In genomic region chr2:24082787-24083566, GRCh38 we compare ENCODE assay signal across 9 cellular contexts. TPM values are rescaled to one million over a fixed set of nuclear protein-coding genes. Genes with fewer than 3 reads are reported as not detected.
DNase-seq lines count a peak whose midpoint lies in the region; ATAC-seq, FAIRE-seq and TF ChIP-seq lines count a peak whose summit lies in the region.
"Had no signal": no experiment of that assay in that cellular context is flagged by ENCODE, and none has a peak within 500 bp of the region (broad histone marks: within the 10 kb centered on the region; RNA-seq: fewer than 3 reads in every experiment).

No MANE protein-coding gene starts in this region.

- ATAC-seq in K562 (no peak), lower lobe of right lung (no peak), left colon (no peak)

- H3K4me1 ChIP-seq in K562 (replicated peaks in 1 of 2; ENCODE audit: control insufficient read depth in 2 of 2, insufficient read depth in 2 of 2, low read length in 2 of 2) (peaks cover 15 to 22% of the 10 kb centered on the region in 2 experiments; a peak in 4 of 5 replicates), lower lobe of right lung (peaks cover 41% of the 10 kb centered on the region), tibial nerve (peaks cover 0 to 24% (median 8%) of the 10 kb centered on the region in 4 donors)

- BruUV-seq in K562 (replicated peaks; lab: Mats Ljungman, UMichigan), result no TSS peak

- H3K9me3 ChIP-seq in K562 (replicated peaks; ENCODE audit: control insufficient read depth, insufficient read depth, low read depth, low read length) (no peaks in the 10 kb centered on the region), lower lobe of right lung (no peaks in the 10 kb centered on the region), tibial nerve (no peaks in the 10 kb centered on the region)

- H3K9me3 Mint-ChIP-seq in activated naive CD4-positive, alpha-beta T cell treated with anti-CD3 and anti-CD28 coated beads, Interleukin-2, amount 10 ng/mL, durations not matched to agents 7 days and 5 days, result no peaks in the 10 kb centered on the region

- H2AFZ ChIP-seq in K562 (ENCODE audit: low read depth, low read length), result peak overlapping the region; percentile 95

- peak overlapping the region; percentile 93 for H3K27ac Mint-ChIP-seq in activated naive CD4-positive, alpha-beta T cell treated with anti-CD3 and anti-CD28 coated beads, Interleukin-2, amount 10 ng/mL, durations not matched to agents 7 days and 5 days

- H3K27ac ChIP-seq in K562 (ENCODE audit: extremely low read depth, low read depth, low read length) (peak overlapping the region; percentile 75; the same call in 2 of the 3 replicates), lower lobe of right lung (peak overlapping the region; percentile 90), tibial nerve (peak overlapping the region; percentile 90 to 96 (median 92))

- intact Hi-C loops in K562 (cut with micrococcal nuclease), result no loop called here
- intact Hi-C loops in lower lobe of right lung (cut with DNase I), result no loop called here
- intact Hi-C loops in left colon (cut with DNase I, micrococcal nuclease), result loop anchor here in 1 of 2 donors (10.0 kb wide), 2 partner anchors 158 to 258 kb away; partner anchors contain the start of gene ATAD2B

- 77% methylated on average over 7 of the region's 8 CpGs for WGBS in K562 (ENCODE audit: insufficient coverage, low coverage, missing lambda C conversion rate)
- 77 to 83% methylated on average over 7 to 8 of the region's 8 CpGs for WGBS in tibial nerve, 2 donors

- TF ChIP-seq EP300 in K562 (IDR thresholded peaks at IDR 0.05; ENCODE audit: low read length), result no peak
- TF ChIP-seq EP300 in tibial nerve (IDR thresholded peaks at IDR 0.05), result no peak

- TF ChIP-seq RAD21 in K562 (CRISPR knock-in tag; conservative IDR thresholded peaks at IDR 0.05 in 1 of 2, IDR thresholded peaks at IDR 0.05 in 1 of 2), result no peak

- H3K36me3 Mint-ChIP-seq in activated naive CD4-positive, alpha-beta T cell treated with anti-CD3 and anti-CD28 coated beads, Interleukin-2, amount 10 ng/mL, durations not matched to agents 7 days and 5 days, result peaks cover 4% of the 10 kb centered on the region

- no peak for FAIRE-seq in K562 (lab: Jason Lieb, UNC)

- no peaks in the 10 kb centered on the region for H3K27me3 Mint-ChIP-seq in activated naive CD4-positive, alpha-beta T cell treated with anti-CD3 and anti-CD28 coated beads, Interleukin-2, amount 10 ng/mL, durations not matched to agents 7 days and 5 days

- no peaks in the 10 kb centered on the region; the same call in 2 of the 3 replicates for H3K79me2 ChIP-seq in K562 (ENCODE audit: control insufficient read depth, insufficient read depth, low read length)

- in situ Hi-C loops in K562 (cut with MboI), result no loop called here

- no peaks in the 10 kb centered on the region for H3K9me1 ChIP-seq in K562 (ENCODE audit: control insufficient read depth, insufficient read depth, low read length)

- POLR2A ChIA-PET in K562 (lab: Yijun Ruan, JAX), result interaction anchor here (0.7 to 1.5 kb wide), 3 partner anchors 10 to 157 kb away, joined by 4 to 12 read pairs (median 7); partner anchors contain the start of genes ATAD2B and WDCP

- H3K4me3 ChIP-seq in K562, result peak overlapping the region; percentile 58
- H3K4me3 ChIP-seq in lower lobe of right lung, result peak overlapping the region; percentile 65
- peak overlapping the region in 2 of 4 donors; percentile 62 to 66 for H3K4me3 ChIP-seq in tibial nerve

- DNase-seq in activated naive CD4-positive, alpha-beta T cell treated with anti-CD3 and anti-CD28 coated beads, Interleukin-2, amount 10 ng/mL, durations not matched to agents 7 days and 5 days, result no peak
- no peak for DNase-seq in activated naive CD4-positive, alpha-beta T cell treated with anti-CD3 and anti-CD28 coated beads, Interleukin-2, amount 50 U/mL, for 16 hours
- DNase-seq in K562 (ENCODE audit: extremely low read depth in 1 of 4, low spot score in 3 of 4) (no peak), lower lobe of right lung (no peak), tibial nerve (ENCODE audit: low spot score in 2 of 2) (no peak), left colon (no peak), NCI-H2171 (lab: John Stamatoyannopoulos, UW) (no peak)
- DNase-seq in effector CD8-positive, alpha-beta T cell (lab: John Stamatoyannopoulos, UW), result no peak

- TF ChIP-seq CTCF in K562 (IDR thresholded peaks at IDR 0.05 in 2 of 3, conservative IDR thresholded peaks at IDR 0.05 in 1 of 3; ENCODE audit: insufficient read depth in 2 of 3, low read depth in 1 of 3, low read length in 3 of 3) (no peak), lower lobe of right lung (IDR thresholded peaks at IDR 0.05) (no peak), tibial nerve (IDR thresholded peaks at IDR 0.05) (no peak)

- peak overlapping the region; percentile 90 for H3K4me3 Mint-ChIP-seq in activated naive CD4-positive, alpha-beta T cell treated with anti-CD3 and anti-CD28 coated beads, Interleukin-2, amount 10 ng/mL, durations not matched to agents 7 days and 5 days

- H3K4me2 ChIP-seq in K562 (ENCODE audit: insufficient read depth, low read length), result peak overlapping the region; percentile 89

- peak overlapping the region; percentile 77 to 94; a peak in 3 of 4 replicates for H3K9ac ChIP-seq in K562 (ENCODE audit: insufficient read depth in 1 of 2, low read depth in 2 of 2, low read length in 2 of 2)

- no peaks in the 10 kb centered on the region for H4K20me1 ChIP-seq in K562 (replicated peaks; ENCODE audit: control insufficient read depth, insufficient read depth, low read length)

- CTCF ChIA-PET in activated naive CD4-positive, alpha-beta T cell treated with anti-CD3 and anti-CD28 coated beads, Interleukin-2, amount 10 ng/mL, durations not matched to agents 7 days and 5 days (lab: Charles Lee), result interaction anchor here (0.7 to 3.4 kb wide), 13 partner anchors 10 to 258 kb away, joined by 3 to 43 read pairs (median 4); partner anchors contain the start of genes ATAD2B, UBXN2A and WDCP
- CTCF ChIA-PET in K562 (lab: Yijun Ruan, JAX; ENCODE audit: low intra/inter-chr PET ratio), result interaction anchor here (2.3 kb wide), 1 partner anchor 157 kb away, joined by 10 read pairs; the partner anchor contains the start of gene ATAD2B

- peaks cover 16% of the 10 kb centered on the region for H3K4me1 Mint-ChIP-seq in activated naive CD4-positive, alpha-beta T cell treated with anti-CD3 and anti-CD28 coated beads, Interleukin-2, amount 10 ng/mL, durations not matched to agents 7 days and 5 days

- TF ChIP-seq POLR2A in K562 (conservative IDR thresholded peaks at IDR 0.05) (no peak), tibial nerve (IDR thresholded peaks at IDR 0.05) (no peak)

- H3K27me3 ChIP-seq in K562 (ENCODE audit: control insufficient read depth in 2 of 2, insufficient read depth in 2 of 2, low read length in 2 of 2), result no peaks in the 10 kb centered on the region
- no peaks in the 10 kb centered on the region for H3K27me3 ChIP-seq in lower lobe of right lung (ENCODE audit: low read depth)
- H3K27me3 ChIP-seq in tibial nerve, result no peaks in the 10 kb centered on the region

- H3K36me3 ChIP-seq in K562 (ENCODE audit: control insufficient read depth, insufficient read depth, low read length) (peaks cover 13% of the 10 kb centered on the region; the same call in 2 of the 3 replicates), lower lobe of right lung (peaks cover 53% of the 10 kb centered on the region), tibial nerve (peaks cover 0 to 56% (median 0%) of the 10 kb centered on the region in 3 donors)

RNA-seq across cellular contexts. Expression of gene TP53I3, which starts 1.7 kb away (rescaled TPM):
- 4.6 and 9.4 TPM in 2 replicates for total RNA-seq in K562 (2011; cell fraction: chromatin; rRNA removed; ENCODE audit: low replicate concordance)
- 10.1 and 11.7 TPM in 2 replicates for total RNA-seq in K562 (2011; cell fraction: nucleolus; rRNA removed)
- 1.7 and 5.0 TPM in 2 replicates for total RNA-seq in K562 (2011; cell fraction: nucleoplasm; rRNA removed)
- 7.8 and 8.1 TPM in 2 replicates for total RNA-seq in K562 (2014; rRNA removed)
- 3.3 and 3.9 TPM in 2 replicates for total RNA-seq in K562 (2014; rRNA removed; fragmentation: Illumina TruSeq; extraction: Trizol)
- total RNA-seq in K562 (2015; rRNA removed; fragmentation: Illumina TruSeq; extraction: Trizol), result 5.6 and 6.1 TPM in 2 replicates
- total RNA-seq in K562 (2021), result 6.1 and 8.2 TPM in 2 replicates
- 4.2 and 4.6 TPM in 2 replicates for polyA plus RNA-seq in K562 (2011; rRNA removed)
- 4.6 and 6.8 TPM in 2 replicates for polyA plus RNA-seq in K562 (2011; cell fraction: cytosol; rRNA removed)
- polyA plus RNA-seq in K562 (2011; cell fraction: nucleus; rRNA removed), result 6.4 and 8.1 TPM in 2 replicates
- 6.5 and 13.8 TPM in 2 replicates for polyA plus RNA-seq in K562 (2012)
- 4.8 and 5.7 TPM in 2 replicates for polyA plus RNA-seq in K562 (2014; fragmentation: Illumina TruSeq; extraction: Trizol)
- 1 to 10 TPM in 1 of 2 experiments, under 1 TPM in 1; 0.65 to 1.3 TPM for polyA plus RNA-seq in K562 (2014; fragmentation: Nextera tagmentation; extraction: Ambion mirVana)
- 9.5 and 10.3 TPM in 2 replicates for polyA plus RNA-seq in K562 (2014; rRNA removed)
- 1.3 and 1.8 TPM in 2 replicates for polyA minus RNA-seq in K562 (2011; rRNA and poly(A)+ RNA removed)
- polyA minus RNA-seq in K562 (2011; cell fraction: cytosol; rRNA and poly(A)+ RNA removed), result 1.1 and 2.1 TPM in 2 replicates
- 3.4 and 5.4 TPM in 2 replicates for polyA minus RNA-seq in K562 (2011; cell fraction: nucleus; rRNA and poly(A)+ RNA removed)
- 34.4 TPM for total RNA-seq in lower lobe of right lung
- 100 to 1,000 TPM in 3 of 4 donors, 10 to 100 TPM in 1; 21.0 to 134 (median 114) TPM for total RNA-seq in tibial nerve
- 100 to 1,000 TPM in 1 of 2 donors, 10 to 100 TPM in 1; 91.7 to 109 TPM for total RNA-seq in left colon

RNA-seq across cellular contexts. Expression of gene SF3B6, which starts 6.9 kb away (rescaled TPM):
- total RNA-seq in K562 (2011; cell fraction: chromatin; rRNA removed; ENCODE audit: low replicate concordance), result 28.6 and 46.5 TPM in 2 replicates
- 30.5 and 30.9 TPM in 2 replicates for total RNA-seq in K562 (2011; cell fraction: nucleolus; rRNA removed)
- total RNA-seq in K562 (2011; cell fraction: nucleoplasm; rRNA removed), result 44.7 and 47.3 TPM in 2 replicates
- total RNA-seq in K562 (2014; rRNA removed), result 170 and 188 TPM in 2 replicates
- 290 and 295 TPM in 2 replicates for total RNA-seq in K562 (2014; rRNA removed; fragmentation: Illumina TruSeq; extraction: Trizol)
- 257 and 279 TPM in 2 replicates for total RNA-seq in K562 (2015; rRNA removed; fragmentation: Illumina TruSeq; extraction: Trizol)
- total RNA-seq in K562 (2021), result 146 and 167 TPM in 2 replicates
- 341 and 473 TPM in 2 replicates for polyA plus RNA-seq in K562 (2011; rRNA removed)
- 135 and 247 TPM in 2 replicates for polyA plus RNA-seq in K562 (2011; cell fraction: cytosol; rRNA removed)
- 53.9 and 109 TPM in 2 replicates for polyA plus RNA-seq in K562 (2011; cell fraction: nucleus; rRNA removed)
- polyA plus RNA-seq in K562 (2012), result 183 and 224 TPM in 2 replicates
- polyA plus RNA-seq in K562 (2014; fragmentation: Illumina TruSeq; extraction: Trizol), result 255 and 293 TPM in 2 replicates
- polyA plus RNA-seq in K562 (2014; fragmentation: Nextera tagmentation; extraction: Ambion mirVana), result 100 to 1,000 TPM; 535 to 591 TPM
- 378 and 407 TPM in 2 replicates for polyA plus RNA-seq in K562 (2014; rRNA removed)
- polyA minus RNA-seq in K562 (2011; rRNA and poly(A)+ RNA removed), result 126 and 127 TPM in 2 replicates
- polyA minus RNA-seq in K562 (2011; cell fraction: cytosol; rRNA and poly(A)+ RNA removed), result 48.7 and 49.1 TPM in 2 replicates
- 17.1 and 27.1 TPM in 2 replicates for polyA minus RNA-seq in K562 (2011; cell fraction: nucleus; rRNA and poly(A)+ RNA removed)
- total RNA-seq in lower lobe of right lung, result 65.5 TPM
- total RNA-seq in tibial nerve, result 10 to 100 TPM; 73.7 to 93.1 (median 81.5) TPM
- 10 to 100 TPM; 85.0 to 85.3 TPM for total RNA-seq in left colon

RNA-seq across cellular contexts. Expression of gene FKBP1B, which starts 33.4 kb away (rescaled TPM):
- 4.5 and 7.5 TPM in 2 replicates for total RNA-seq in K562 (2011; cell fraction: chromatin; rRNA removed; ENCODE audit: low replicate concordance)
- 2.4 and 2.7 TPM in 2 replicates for total RNA-seq in K562 (2011; cell fraction: nucleolus; rRNA removed)
- 3.9 and 7.7 TPM in 2 replicates for total RNA-seq in K562 (2011; cell fraction: nucleoplasm; rRNA removed)
- 1.6 and 2.0 TPM in 2 replicates for total RNA-seq in K562 (2014; rRNA removed)
- total RNA-seq in K562 (2014; rRNA removed; fragmentation: Illumina TruSeq; extraction: Trizol), result 2.4 and 2.8 TPM in 2 replicates
- 1.3 and 1.6 TPM in 2 replicates for total RNA-seq in K562 (2015; rRNA removed; fragmentation: Illumina TruSeq; extraction: Trizol)
- 1.6 and 2.4 TPM in 2 replicates for total RNA-seq in K562 (2021)
- polyA plus RNA-seq in K562 (2011; rRNA removed), result 9.4 and 14.1 TPM in 2 replicates
- polyA plus RNA-seq in K562 (2011; cell fraction: cytosol; rRNA removed), result 10.5 and 10.6 TPM in 2 replicates
- polyA plus RNA-seq in K562 (2011; cell fraction: nucleus; rRNA removed), result 10.7 and 14.9 TPM in 2 replicates
- 2.8 and 3.7 TPM in 2 replicates for polyA plus RNA-seq in K562 (2012)
- polyA plus RNA-seq in K562 (2014; fragmentation: Illumina TruSeq; extraction: Trizol), result 2.8 and 2.9 TPM in 2 replicates
- polyA plus RNA-seq in K562 (2014; fragmentation: Nextera tagmentation; extraction: Ambion mirVana), result 1 to 10 TPM in 1 of 2 experiments, under 1 TPM in 1; 0.58 to 1.2 TPM
- 2.3 and 3.7 TPM in 2 replicates for polyA plus RNA-seq in K562 (2014; rRNA removed)
- 4.1 and 7.1 TPM in 2 replicates for polyA minus RNA-seq in K562 (2011; rRNA and poly(A)+ RNA removed)
- 2.2 TPM in 1 of 2 replicates, not detected in the other for polyA minus RNA-seq in K562 (2011; cell fraction: cytosol; rRNA and poly(A)+ RNA removed)
- 0.81 and 1.9 TPM in 2 replicates for polyA minus RNA-seq in K562 (2011; cell fraction: nucleus; rRNA and poly(A)+ RNA removed)
- total RNA-seq in lower lobe of right lung, result 16.4 TPM
- 10 to 100 TPM in 1 of 4 donors, 1 to 10 TPM in 3; 5.4 to 15.3 (median 9.0) TPM for total RNA-seq in tibial nerve
- 10 to 100 TPM; 16.5 to 22.3 TPM for total RNA-seq in left colon

RNA-seq across cellular contexts. Expression of gene WDCP, which starts 35.8 kb away (rescaled TPM):
- 40.6 and 41.2 TPM in 2 replicates for total RNA-seq in K562 (2011; cell fraction: chromatin; rRNA removed; ENCODE audit: low replicate concordance)
- total RNA-seq in K562 (2011; cell fraction: nucleolus; rRNA removed), result 18.8 and 21.0 TPM in 2 replicates
- total RNA-seq in K562 (2011; cell fraction: nucleoplasm; rRNA removed), result 22.8 and 23.7 TPM in 2 replicates
- total RNA-seq in K562 (2014; rRNA removed) (10.1 and 13.2 TPM in 2 replicates), K562 (2014; rRNA removed; fragmentation: Illumina TruSeq; extraction: Trizol) (21.8 and 23.0 TPM in 2 replicates), K562 (2015; rRNA removed; fragmentation: Illumina TruSeq; extraction: Trizol) (20.0 and 20.8 TPM in 2 replicates), K562 (2021) (30.4 and 31.0 TPM in 2 replicates), lower lobe of right lung (10.5 TPM), tibial nerve (1 to 10 TPM; 6.1 to 8.1 (median 6.4) TPM), left colon (1 to 10 TPM; 3.2 to 4.2 TPM)
- polyA plus RNA-seq in K562 (2011; rRNA removed) (36.2 and 41.4 TPM in 2 replicates), K562 (2014; fragmentation: Illumina TruSeq; extraction: Trizol) (18.9 and 24.9 TPM in 2 replicates), K562 (2014; fragmentation: Nextera tagmentation; extraction: Ambion mirVana) (10 to 100 TPM; 11.9 to 25.1 TPM), K562 (2014; rRNA removed) (14.2 and 16.2 TPM in 2 replicates)
- polyA plus RNA-seq in K562 (2011; cell fraction: cytosol; rRNA removed), result 18.2 and 21.5 TPM in 2 replicates
- polyA plus RNA-seq in K562 (2011; cell fraction: nucleus; rRNA removed), result 35.7 and 40.6 TPM in 2 replicates
- polyA plus RNA-seq in K562 (2012), result 8.0 and 12.1 TPM in 2 replicates
- polyA minus RNA-seq in K562 (2011; rRNA and poly(A)+ RNA removed), result 51.8 and 69.9 TPM in 2 replicates
- polyA minus RNA-seq in K562 (2011; cell fraction: cytosol; rRNA and poly(A)+ RNA removed), result 7.6 and 12.2 TPM in 2 replicates
- polyA minus RNA-seq in K562 (2011; cell fraction: nucleus; rRNA and poly(A)+ RNA removed), result 10.0 and 11.9 TPM in 2 replicates

RNA-seq across cellular contexts. Expression of gene PFN4, which starts 40.2 kb away (rescaled TPM):
- 0.39 TPM in 1 of 2 replicates, not detected in the other for total RNA-seq in K562 (2011; cell fraction: chromatin; rRNA removed; ENCODE audit: low replicate concordance)
- total RNA-seq in K562 (2011; cell fraction: nucleolus; rRNA removed), result not detected in 2 replicates
- total RNA-seq in K562 (2011; cell fraction: nucleoplasm; rRNA removed), result not detected in 2 replicates
- 0.45 and 0.65 TPM in 2 replicates for total RNA-seq in K562 (2014; rRNA removed)
- 0.51 and 0.73 TPM in 2 replicates for total RNA-seq in K562 (2014; rRNA removed; fragmentation: Illumina TruSeq; extraction: Trizol)
- total RNA-seq in K562 (2015; rRNA removed; fragmentation: Illumina TruSeq; extraction: Trizol), result 0.41 and 0.54 TPM in 2 replicates
- 0.16 and 0.56 TPM in 2 replicates for total RNA-seq in K562 (2021)
- polyA plus RNA-seq in K562 (2011; rRNA removed), result 0.26 TPM in 1 of 2 replicates, not detected in the other
- 0.18 TPM in 1 of 2 replicates, not detected in the other for polyA plus RNA-seq in K562 (2011; cell fraction: cytosol; rRNA removed)
- 0.24 and 0.37 TPM in 2 replicates for polyA plus RNA-seq in K562 (2011; cell fraction: nucleus; rRNA removed)
- 0.42 and 0.46 TPM in 2 replicates for polyA plus RNA-seq in K562 (2012)
- 0.31 TPM in 1 of 2 replicates, not detected in the other for polyA plus RNA-seq in K562 (2014; fragmentation: Illumina TruSeq; extraction: Trizol)
- under 1 TPM; 0.07 to 0.15 TPM for polyA plus RNA-seq in K562 (2014; fragmentation: Nextera tagmentation; extraction: Ambion mirVana)
- polyA plus RNA-seq in K562 (2014; rRNA removed), result not detected in 2 replicates
- polyA minus RNA-seq in K562 (2011; rRNA and poly(A)+ RNA removed), result not detected in 2 replicates
- not detected in 2 replicates for polyA minus RNA-seq in K562 (2011; cell fraction: cytosol; rRNA and poly(A)+ RNA removed)
- polyA minus RNA-seq in K562 (2011; cell fraction: nucleus; rRNA and poly(A)+ RNA removed), result 1.00 and 1.6 TPM in 2 replicates
- total RNA-seq in lower lobe of right lung, result 1.7 TPM
- 1 to 10 TPM in 2 of 4 donors, under 1 TPM in 1, not detected in 1; 0.39 to 5.7 (median 1.7) TPM for total RNA-seq in tibial nerve
- total RNA-seq in left colon, result not detected
- total RNA-seq: T-helper 1 cell treated with Interleukin-12 subunit alpha and Interleukin-12 subunit beta and Interleukin-4 antibody, amounts not matched to agents 30 ng/mL and 1 ng/mL, for 36 hours had no signal
